15 cellular contexts compared by ENCODE assay signal in the genomic region with DNA sequence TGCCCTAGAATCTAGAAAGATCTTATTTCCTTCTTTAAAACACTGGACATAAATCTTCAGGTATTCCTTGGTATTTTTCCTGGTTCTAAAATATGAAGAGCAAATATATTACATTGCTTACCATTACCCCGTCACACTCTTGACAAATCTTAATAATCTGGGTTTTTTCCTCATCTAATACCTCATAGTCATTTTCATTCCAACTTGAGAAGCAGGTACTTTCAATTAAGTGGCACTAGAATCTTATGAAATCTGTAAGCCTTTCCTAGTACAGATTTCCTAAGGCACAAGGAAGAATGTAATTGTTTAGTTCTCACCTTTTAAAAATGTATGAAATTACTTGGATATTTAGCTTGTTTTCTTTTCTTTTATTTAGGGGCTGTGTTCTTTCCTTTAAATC.
DNase-seq lines count a peak whose midpoint lies in the region; ATAC-seq and TF ChIP-seq lines count a peak whose summit lies in the region.
"Had no signal": no experiment of that assay in that cellular context is flagged by ENCODE, and none has a peak within 500 bp of the region (broad histone marks: within the 10 kb centered on the region; RNA-seq: fewer than 3 reads in every experiment).

No MANE protein-coding gene starts in this region.

- H3K4me2 ChIP-seq in SK-N-SH: peak overlapping the region; percentile 60; the same call in 1 of the 2 replicates
- H3K4me2 ChIP-seq: BLaER1 had no signal

- DNase-seq in SK-N-SH (no peak), sigmoid colon (no peak), nucleus accumbens (lab: John Stamatoyannopoulos, UW) (no peak), NK-92 (lab: John Stamatoyannopoulos, UW; ENCODE audit: unreplicated experiment) (no peak)
- no peak for DNase-seq in activated CD4-positive, alpha-beta T cell treated with anti-CD3 and anti-CD28 coated beads, Interleukin-2, amount 50 U/mL, for 48 hours
- DNase-seq: AML-193; Caco-2; CD8-positive, alpha-beta memory T cell; DND-41; GDM1 had no signal

- peaks cover 21% of the 10 kb centered on the region for H3F3A ChIP-seq in SK-N-SH (replicated peaks; ENCODE audit: insufficient read depth)

- H4K20me1 ChIP-seq in SK-N-SH (ENCODE audit: insufficient read depth): no peaks in the 10 kb centered on the region

- TF ChIP-seq CTCF in SK-N-SH (IDR thresholded peaks at IDR 0.05) (no peak), gastroesophageal sphincter (IDR thresholded peaks at IDR 0.05) (no peak), sigmoid colon (IDR thresholded peaks at IDR 0.05) (no peak)

- H3K4me3 ChIP-seq in SK-N-SH (ENCODE audit: low read depth in 2 of 2, low read length in 1 of 2) (no peak overlapping the region), gastroesophageal sphincter (no peak overlapping the region), sigmoid colon (no peak overlapping the region)
- H3K4me3 ChIP-seq: BLaER1 had no signal

- H3K27me3 ChIP-seq in SK-N-SH (ENCODE audit: insufficient read depth) (no peaks in the 10 kb centered on the region), gastroesophageal sphincter (no peaks in the 10 kb centered on the region), sigmoid colon (no peaks in the 10 kb centered on the region)
- H3K27me3 ChIP-seq: BLaER1 had no signal

- H3K27ac ChIP-seq in SK-N-SH (ENCODE audit: low read depth in 2 of 2, low read length in 1 of 2) (peak overlapping the region in 1 of 2 experiments; percentile 73; a peak in 1 of 4 replicates), gastroesophageal sphincter (peak overlapping the region; percentile 8 to 42 (median 22)), sigmoid colon (peak overlapping the region in 3 of 4 donors; percentile 35 to 62 (median 44))
- H3K27ac ChIP-seq: 22Rv1, BLaER1 had no signal

- no peak overlapping the region for H2AFZ ChIP-seq in SK-N-SH (ENCODE audit: low read depth)

- 33% methylated on average over 1 of the region's 1 CpG for WGBS in SK-N-SH (ENCODE audit: low lambda C conversion rate)
- 33 to 36% methylated on average over 1 of the region's 1 CpG for WGBS in gastroesophageal sphincter (ENCODE audit: low coverage in 1 of 2), 2 donors
- WGBS in sigmoid colon, 2 donors: 0% methylated on average over 1 of the region's 1 CpG

- POLR2A ChIA-PET in SK-N-SH (lab: Yijun Ruan, JAX): no interaction called here

- CTCF ChIA-PET in SK-N-SH (lab: Yijun Ruan, JAX): no interaction called here

- H3K36me3 ChIP-seq in SK-N-SH (replicated peaks in 1 of 2; ENCODE audit: control insufficient read depth in 1 of 2, insufficient read depth in 2 of 2, low read length in 1 of 2): no peaks in the 10 kb centered on the region
- no peaks in the 10 kb centered on the region for H3K36me3 ChIP-seq in gastroesophageal sphincter
- H3K36me3 ChIP-seq in sigmoid colon: no peaks in the 10 kb centered on the region
- H3K36me3 ChIP-seq: BLaER1 had no signal

- H3K9me3 ChIP-seq in SK-N-SH (no peaks in the 10 kb centered on the region), gastroesophageal sphincter (no peaks in the 10 kb centered on the region), sigmoid colon (no peaks in the 10 kb centered on the region)
- H3K9me3 ChIP-seq: BLaER1, Caco-2 had no signal

- TF ChIP-seq RAD21 in SK-N-SH (IDR thresholded peaks at IDR 0.05; ENCODE audit: low read length): no peak

- no peak overlapping the region for H3K9ac ChIP-seq in SK-N-SH
- H3K9ac ChIP-seq: BLaER1 had no signal

- TF ChIP-seq POLR2A in gastroesophageal sphincter (IDR thresholded peaks at IDR 0.05) (no peak), sigmoid colon (IDR thresholded peaks at IDR 0.05) (no peak)

- no peaks in the 10 kb centered on the region for H3K79me2 ChIP-seq in SK-N-SH (ENCODE audit: insufficient read depth)

- TF ChIP-seq EP300 in SK-N-SH (IDR thresholded peaks at IDR 0.05; ENCODE audit: borderline replicate concordance in 1 of 2, low read depth in 1 of 2, low read length in 1 of 2) (no peak), gastroesophageal sphincter (IDR thresholded peaks at IDR 0.05) (no peak), sigmoid colon (IDR thresholded peaks at IDR 0.05) (no peak)

- intact Hi-C loops in sigmoid colon (cut with DNase I): no loop called here

- peaks cover 0 to 17% of the 10 kb centered on the region in 2 experiments; a peak in 1 of 4 replicates for H3K4me1 ChIP-seq in SK-N-SH (ENCODE audit: control insufficient read depth in 1 of 2, insufficient read depth in 2 of 2, low read depth in 1 of 2, low read length in 1 of 2)
- peaks cover 2 to 24% (median 4%) of the 10 kb centered on the region in 3 donors for H3K4me1 ChIP-seq in gastroesophageal sphincter
- peaks cover 0 to 28% (median 25%) of the 10 kb centered on the region in 4 donors for H3K4me1 ChIP-seq in sigmoid colon
- H3K4me1 ChIP-seq: BLaER1, Caco-2 had no signal

- no peaks in the 10 kb centered on the region for H3K9me2 ChIP-seq in SK-N-SH

- ATAC-seq in SK-N-SH treated with all-trans-retinoic acid at 6 μM for 48 hours (no peak), gastroesophageal sphincter (no peak), HG02852 (IDR thresholded peaks at IDR 0.05; ENCODE audit: unreplicated experiment) (no peak)

TF ChIP-seq in SK-N-SH, 30 proteins besides CTCF, POLR2A, EP300 and RAD21:
- TF ChIP-seq, protein P1, sequence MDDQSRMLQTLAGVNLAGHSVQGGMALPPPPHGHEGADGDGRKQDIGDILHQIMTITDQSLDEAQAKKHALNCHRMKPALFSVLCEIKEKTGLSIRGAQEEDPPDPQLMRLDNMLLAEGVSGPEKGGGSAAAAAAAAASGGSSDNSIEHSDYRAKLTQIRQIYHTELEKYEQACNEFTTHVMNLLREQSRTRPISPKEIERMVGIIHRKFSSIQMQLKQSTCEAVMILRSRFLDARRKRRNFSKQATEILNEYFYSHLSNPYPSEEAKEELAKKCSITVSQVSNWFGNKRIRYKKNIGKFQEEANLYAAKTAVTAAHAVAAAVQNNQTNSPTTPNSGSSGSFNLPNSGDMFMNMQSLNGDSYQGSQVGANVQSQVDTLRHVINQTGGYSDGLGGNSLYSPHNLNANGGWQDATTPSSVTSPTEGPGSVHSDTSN (IDR thresholded peaks at IDR 0.05): no peak
- no peak for TF ChIP-seq FOXJ3 (CRISPR knock-in tag; IDR thresholded peaks at IDR 0.05)

TF ChIP-seq in SK-N-SH treated with all-trans-retinoic acid at 6 μM for 48 hours, 23 proteins besides CTCF, POLR2A, EP300 and RAD21:
- TF ChIP-seq ZNF70 (CRISPR knock-in tag; IDR thresholded peaks at IDR 0.05): no peak
